In the genomic region with DNA sequence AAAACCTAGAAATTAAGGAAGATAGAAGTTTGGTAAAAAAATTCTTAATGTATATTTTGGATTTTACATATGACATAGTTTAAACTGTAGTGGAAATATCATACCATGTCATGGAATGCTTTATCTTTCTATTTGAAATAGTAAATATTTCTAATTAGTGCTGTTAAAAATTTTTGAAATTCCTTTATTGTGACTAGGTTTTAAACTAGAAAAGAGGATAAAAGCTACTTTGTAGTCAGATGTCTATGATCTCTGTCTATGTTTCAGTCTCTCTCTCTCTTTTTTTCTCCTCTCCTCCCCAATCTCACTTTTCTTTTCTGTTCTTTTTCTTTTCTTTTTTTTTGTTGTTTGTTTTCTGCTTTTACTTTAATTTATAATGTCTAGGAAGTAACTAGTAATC, we compare ENCODE assay signal across 13 cellular contexts.
DNase-seq lines count a peak whose midpoint lies in the region; ATAC-seq, FAIRE-seq and TF ChIP-seq lines count a peak whose summit lies in the region.
"Had no signal": no experiment of that assay in that cellular context is flagged by ENCODE, and none has a peak within 500 bp of the region (broad histone marks: within the 10 kb centered on the region; RNA-seq: fewer than 3 reads in every experiment).

No MANE protein-coding gene starts in this region.

- H3K4me1 Mint-ChIP-seq in nephron progenitor cell, result peaks cover 12% of the 10 kb centered on the region
- H3K4me1 Mint-ChIP-seq in CD8-positive, alpha-beta memory T cell, result peaks cover 0 to 2% (median 0%) of the 10 kb centered on the region in 3 donors

- no peaks in the 10 kb centered on the region for H4K20me1 ChIP-seq in Karpas-422 (ENCODE audit: insufficient read depth, low read depth, low read length)

- no peaks in the 10 kb centered on the region for H3K27me3 Mint-ChIP-seq in nephron progenitor cell (ENCODE audit: low read depth, poor library complexity)
- H3K27me3 Mint-ChIP-seq in CD8-positive, alpha-beta memory T cell, result no peaks in the 10 kb centered on the region

- peaks cover 76% of the 10 kb centered on the region for H3K79me2 ChIP-seq in Karpas-422 (ENCODE audit: low read length)

- peak; percentile 23 for FAIRE-seq in endometrium (lab: Jason Lieb, UNC)
- FAIRE-seq: H1 had no signal

- no peak overlapping the region for H3K9ac ChIP-seq in Karpas-422 (ENCODE audit: low read length)

- no peaks in the 10 kb centered on the region for H3K9me2 ChIP-seq in Karpas-422 (replicated peaks; ENCODE audit: insufficient read depth, low read length)

- no peaks in the 10 kb centered on the region for H3K36me3 Mint-ChIP-seq in nephron progenitor cell (ENCODE audit: low read depth)
- H3K36me3 Mint-ChIP-seq in CD8-positive, alpha-beta memory T cell, result peaks cover 0 to 2% (median under 1%) of the 10 kb centered on the region in 3 donors

- H3K9me3 Mint-ChIP-seq in nephron progenitor cell, result no peaks in the 10 kb centered on the region
- H3K9me3 Mint-ChIP-seq in CD8-positive, alpha-beta memory T cell, result no peaks in the 10 kb centered on the region

- H3K4me3 Mint-ChIP-seq in nephron progenitor cell, result no peak overlapping the region
- H3K4me3 Mint-ChIP-seq in CD8-positive, alpha-beta memory T cell, result no peak overlapping the region

- DNase-seq in EH (ENCODE audit: low read depth), result peak; percentile 47
- no peak for DNase-seq in Karpas-422
- no peak for DNase-seq in nephron progenitor cell
- DNase-seq in CD8-positive, alpha-beta memory T cell, result no peak
- DNase-seq in HT-29 (ENCODE audit: low spot score), result no peak
- no peak for DNase-seq in ecto neural progenitor cell (ENCODE audit: low spot score)
- DNase-seq: DMS79 treated with DMSO at 0.1 percent for 48 hours, KG1, NCI-H187 treated with DMSO at 0.1 percent for 48 hours, NCI-H774 had no signal

- H3K4me1 ChIP-seq in Karpas-422 (ENCODE audit: low read length), result peaks cover 27% of the 10 kb centered on the region
- no peaks in the 10 kb centered on the region for H3K4me1 ChIP-seq in CD8-positive, alpha-beta memory T cell (ENCODE audit: insufficient read depth, low read length)

- H3K27me3 ChIP-seq in Karpas-422 (ENCODE audit: low read length), result no peaks in the 10 kb centered on the region
- H3K27me3 ChIP-seq in CD8-positive, alpha-beta memory T cell (ENCODE audit: insufficient read depth, low read length, poor library complexity, severe bottlenecking), result no peaks in the 10 kb centered on the region

- no peak overlapping the region for H3K4me3 ChIP-seq in Karpas-422 (ENCODE audit: low read length)
- no peak overlapping the region for H3K4me3 ChIP-seq in CD8-positive, alpha-beta memory T cell (ENCODE audit: low read length)

- H3K36me3 ChIP-seq in Karpas-422 (ENCODE audit: insufficient read depth, low read length), result no peaks in the 10 kb centered on the region; the same call in none of the 2 replicates
- H3K36me3 ChIP-seq in CD8-positive, alpha-beta memory T cell (ENCODE audit: insufficient read depth, low read length), result no peaks in the 10 kb centered on the region

- CTCF ChIA-PET in CD8-positive, alpha-beta memory T cell (lab: Charles Lee), result no interaction called here

- POLR2A ChIA-PET in CD8-positive, alpha-beta memory T cell (lab: Charles Lee), result no interaction called here

- no peak for TF ChIP-seq CTCF in nephron progenitor cell (IDR thresholded peaks at IDR 0.05)

- H3K9me3 ChIP-seq in Karpas-422 (ENCODE audit: low read length), result no peaks in the 10 kb centered on the region
- no peaks in the 10 kb centered on the region for H3K9me3 ChIP-seq in CD8-positive, alpha-beta memory T cell (ENCODE audit: low read length)

- H3K27ac Mint-ChIP-seq in nephron progenitor cell, result peak overlapping the region; percentile 27
- peak overlapping the region in 2 of 8 donors; percentile 19 to 75 for H3K27ac Mint-ChIP-seq in CD8-positive, alpha-beta memory T cell

- ATAC-seq in GM18511 (IDR thresholded peaks at IDR 0.05; ENCODE audit: unreplicated experiment), result no peak

- H3K4me2 ChIP-seq in Karpas-422 (ENCODE audit: low read depth, low read length, poor library complexity, severe bottlenecking), result no peak overlapping the region

- H3K27ac ChIP-seq in Karpas-422 (ENCODE audit: low read length), result peak overlapping the region; percentile 1
- no peak overlapping the region for H3K27ac ChIP-seq in CD8-positive, alpha-beta memory T cell (ENCODE audit: low read depth, low read length)

- no peak overlapping the region for H2AFZ ChIP-seq in Karpas-422 (ENCODE audit: low read length)
